1 cellular context compared by ENCODE assay signal in genomic region chr4:166391501-166391900, GRCh38.
TF ChIP-seq lines count a peak whose summit lies in the region.

No MANE protein-coding gene starts in this region.

TF ChIP-seq in GM12878, 131 proteins besides CTCF, POLR2A, EP300 and RAD21 (continued from another document):
- TF ChIP-seq, protein P1, sequence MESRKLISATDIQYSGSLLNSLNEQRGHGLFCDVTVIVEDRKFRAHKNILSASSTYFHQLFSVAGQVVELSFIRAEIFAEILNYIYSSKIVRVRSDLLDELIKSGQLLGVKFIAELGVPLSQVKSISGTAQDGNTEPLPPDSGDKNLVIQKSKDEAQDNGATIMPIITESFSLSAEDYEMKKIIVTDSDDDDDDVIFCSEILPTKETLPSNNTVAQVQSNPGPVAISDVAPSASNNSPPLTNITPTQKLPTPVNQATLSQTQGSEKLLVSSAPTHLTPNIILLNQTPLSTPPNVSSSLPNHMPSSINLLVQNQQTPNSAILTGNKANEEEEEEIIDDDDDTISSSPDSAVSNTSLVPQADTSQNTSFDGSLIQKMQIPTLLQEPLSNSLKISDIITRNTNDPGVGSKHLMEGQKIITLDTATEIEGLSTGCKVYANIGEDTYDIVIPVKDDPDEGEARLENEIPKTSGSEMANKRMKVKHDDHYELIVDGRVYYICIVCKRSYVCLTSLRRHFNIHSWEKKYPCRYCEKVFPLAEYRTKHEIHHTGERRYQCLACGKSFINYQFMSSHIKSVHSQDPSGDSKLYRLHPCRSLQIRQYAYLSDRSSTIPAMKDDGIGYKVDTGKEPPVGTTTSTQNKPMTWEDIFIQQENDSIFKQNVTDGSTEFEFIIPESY (IDR thresholded peaks at IDR 0.05): no peak
- TF ChIP-seq SUZ12 (IDR thresholded peaks at IDR 0.05; ENCODE audit: unreplicated experiment) (no peak), NFIC (IDR thresholded peaks at IDR 0.05; ENCODE audit: low read depth, low read length) (no peak), TBL1XR1 (IDR thresholded peaks at IDR 0.05; ENCODE audit: low read depth, low read length) (no peak)
TF ChIP-seq in GM12878: peak in this region for 4.
